In the genomic region with DNA sequence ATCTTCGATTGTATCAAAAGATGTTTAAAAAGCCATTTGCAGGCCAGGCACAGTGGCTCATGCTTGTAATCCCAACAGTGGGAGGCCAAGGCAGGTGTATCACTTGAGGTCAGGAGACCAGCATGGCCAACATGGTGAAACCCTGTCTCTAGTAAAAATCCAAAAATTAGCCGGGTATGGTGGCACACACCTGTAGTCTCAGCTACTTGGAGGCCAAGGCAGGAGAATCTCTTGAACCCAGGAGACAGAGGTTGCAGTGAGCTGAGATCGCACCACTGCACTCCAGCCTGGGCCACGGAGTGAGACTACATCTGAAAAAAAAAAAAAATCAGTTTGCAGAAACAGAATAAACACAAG, we compare ENCODE assay signal across 8 cellular contexts. TPM values are rescaled to one million over a fixed set of nuclear protein-coding genes. Genes with fewer than 3 reads are reported as not detected.
DNase-seq lines count a peak whose midpoint lies in the region; ATAC-seq and TF ChIP-seq lines count a peak whose summit lies in the region.
"Not testable (repeated sequence)": the region's sequence is repeated elsewhere in the genome, so short reads cannot be mapped to it uniquely, and the experiment has no call there.
"Had no signal": no experiment of that assay in that cellular context is flagged by ENCODE, and none has a peak within 500 bp of the region (broad histone marks: within the 10 kb centered on the region; RNA-seq: fewer than 3 reads in every experiment).

No MANE protein-coding gene starts in this region.

- not testable (repeated sequence) for TF ChIP-seq CTCF in activated B cell treated with CpG ODN at 0.5 μM for 24 hours (IDR thresholded peaks at IDR 0.05); smooth muscle cell (IDR thresholded peaks at IDR 0.05; ENCODE audit: borderline replicate concordance, insufficient read depth, poor library complexity, severe bottlenecking)

- not testable (repeated sequence) for H3K9me3 ChIP-seq in GM23248 (ENCODE audit: low read depth); muscle layer of duodenum (ENCODE audit: control insufficient read depth in 1 of 2, low read length in 2 of 2); smooth muscle cell (replicated peaks; ENCODE audit: low read depth)

- H3K4me3 ChIP-seq in GM23248; muscle layer of duodenum (ENCODE audit: low read depth in 1 of 2, low read length in 2 of 2); smooth muscle cell: not testable (repeated sequence)

- not testable (repeated sequence) for H3K27ac Mint-ChIP-seq in activated B cell treated with CpG ODN at 0.5 μM for 24 hours; activated naive CD8-positive, alpha-beta T cell treated with anti-CD3 and anti-CD28 coated beads, Interleukin-2, amount 10 ng/mL, durations not matched to agents 7 days and 5 days

- not testable (repeated sequence) for H3K27me3 Mint-ChIP-seq in activated B cell treated with CpG ODN at 0.5 μM for 24 hours; activated naive CD8-positive, alpha-beta T cell treated with anti-CD3 and anti-CD28 coated beads, Interleukin-2, amount 10 ng/mL, durations not matched to agents 7 days and 5 days

- POLR2A ChIA-PET in activated B cell treated with CpG ODN at 0.5 μM for 24 hours (lab: Charles Lee) = interaction anchor here (0.6 to 2.0 kb wide), 7 partner anchors 12 to 79 kb away, joined by 3 to 6 read pairs (median 4); partner anchors contain the start of genes SLX9 and UBE2G2
- POLR2A ChIA-PET in activated naive CD8-positive, alpha-beta T cell treated with anti-CD3 and anti-CD28 coated beads, Interleukin-2, amount 10 ng/mL, durations not matched to agents 7 days and 5 days (lab: Charles Lee) = interaction anchor here (4.6 kb wide), 1 partner anchor 50 kb away, joined by 15 read pairs; no protein-coding TSS in a partner anchor

- not testable (repeated sequence) for H3K9me2 ChIP-seq in GM23248 (ENCODE audit: insufficient read depth)

- peaks cover 27% of the 10 kb centered on the region for H3K4me1 ChIP-seq in GM23248 (ENCODE audit: insufficient read depth)
- H3K4me1 ChIP-seq in muscle layer of duodenum (ENCODE audit: control insufficient read depth in 1 of 2, insufficient read depth in 2 of 2, low read length in 2 of 2) = peaks cover 1 to 13% of the 10 kb centered on the region in 2 donors
- H3K4me1 ChIP-seq in smooth muscle cell (ENCODE audit: low read depth) = not testable (repeated sequence)

- in situ Hi-C loops in GM23248 (cut with MboI) = not testable (repeated sequence)

- H3K4me1 Mint-ChIP-seq in activated B cell treated with CpG ODN at 0.5 μM for 24 hours = peaks cover 61% of the 10 kb centered on the region
- H3K4me1 Mint-ChIP-seq in activated naive CD8-positive, alpha-beta T cell treated with anti-CD3 and anti-CD28 coated beads, Interleukin-2, amount 10 ng/mL, durations not matched to agents 7 days and 5 days = peaks cover 21% of the 10 kb centered on the region

- DNase-seq in GM23248; activated B cell treated with CpG ODN at 0.5 μM for 24 hours; activated naive CD8-positive, alpha-beta T cell treated with anti-CD3 and anti-CD28 coated beads, Interleukin-2, amount 10 ng/mL, durations not matched to agents 7 days and 5 days; epithelial cell of prostate (ENCODE audit: low read depth, low spot score); smooth muscle cell (lab: John Stamatoyannopoulos, UW; ENCODE audit: unreplicated experiment): not testable (repeated sequence)
- DNase-seq in OCI-M1 (lab: John Stamatoyannopoulos, UW) = peak; percentile 46

- CTCF ChIA-PET in activated B cell treated with CpG ODN at 0.5 μM for 24 hours (lab: Charles Lee) = interaction anchor here (0.7 to 2.0 kb wide), 3 partner anchors 12 to 52 kb away, joined by 3 to 7 read pairs (median 3); no protein-coding TSS in a partner anchor

- intact Hi-C loops in activated B cell treated with CpG ODN at 0.5 μM for 24 hours (cut with micrococcal nuclease) = loop anchor here (2.0 kb wide), 1 partner anchor 16 kb away; no protein-coding TSS in a partner anchor

- H3K4me3 Mint-ChIP-seq in activated B cell treated with CpG ODN at 0.5 μM for 24 hours = peak overlapping the region; percentile 2
- H3K4me3 Mint-ChIP-seq in activated naive CD8-positive, alpha-beta T cell treated with anti-CD3 and anti-CD28 coated beads, Interleukin-2, amount 10 ng/mL, durations not matched to agents 7 days and 5 days = peak overlapping the region; percentile 3

- H3K36me3 Mint-ChIP-seq in activated B cell treated with CpG ODN at 0.5 μM for 24 hours (ENCODE audit: low read depth); activated naive CD8-positive, alpha-beta T cell treated with anti-CD3 and anti-CD28 coated beads, Interleukin-2, amount 10 ng/mL, durations not matched to agents 7 days and 5 days: not testable (repeated sequence)

- peak overlapping the region; percentile 55 for H3K4me2 ChIP-seq in GM23248 (ENCODE audit: unreplicated experiment)
- not testable (repeated sequence) for H3K4me2 ChIP-seq in smooth muscle cell

- peaks cover 33% of the 10 kb centered on the region for H3F3A ChIP-seq in GM23248 (ENCODE audit: insufficient read depth)
- H3F3A ChIP-seq in smooth muscle cell (ENCODE audit: low read depth) = peaks cover 11% of the 10 kb centered on the region

- peak; percentile 7 for ATAC-seq in activated B cell treated with CpG ODN at 0.5 μM for 24 hours (ENCODE audit: low read depth)
- ATAC-seq in activated naive CD8-positive, alpha-beta T cell treated with anti-CD3 and anti-CD28 coated beads, Interleukin-2, amount 10 ng/mL, durations not matched to agents 7 days and 5 days (ENCODE audit: low read depth) = not testable (repeated sequence)

- not testable (repeated sequence) for H3K79me2 ChIP-seq in GM23248 (ENCODE audit: insufficient read depth); smooth muscle cell (ENCODE audit: low read depth)

- H2AFZ ChIP-seq in GM23248 = 0 out of 2 replicates have a peak overlapping the region, but pooled peaks have one; percentile 9
- not testable (repeated sequence) for H2AFZ ChIP-seq in smooth muscle cell (ENCODE audit: low read depth)

- H3K27ac ChIP-seq in GM23248 = peak overlapping the region; percentile 53
- H3K27ac ChIP-seq in epithelial cell of prostate = peak overlapping the region; percentile 33
- H3K27ac ChIP-seq in muscle layer of duodenum (ENCODE audit: low read length) = peak overlapping the region; percentile 40
- peak overlapping the region; percentile 54 for H3K27ac ChIP-seq in smooth muscle cell (ENCODE audit: low read depth)

- H3K9ac ChIP-seq in GM23248; smooth muscle cell (ENCODE audit: low read depth): not testable (repeated sequence)

- H3K9me3 Mint-ChIP-seq in activated B cell treated with CpG ODN at 0.5 μM for 24 hours; activated naive CD8-positive, alpha-beta T cell treated with anti-CD3 and anti-CD28 coated beads, Interleukin-2, amount 10 ng/mL, durations not matched to agents 7 days and 5 days: not testable (repeated sequence)

- not testable (repeated sequence) for H3K36me3 ChIP-seq in GM23248 (ENCODE audit: low read depth); muscle layer of duodenum (ENCODE audit: control insufficient read depth in 1 of 2, insufficient read depth in 2 of 2, low read length in 2 of 2); smooth muscle cell (ENCODE audit: low read depth)

- H3K27me3 ChIP-seq in GM23248 (replicated peaks; ENCODE audit: insufficient read depth); muscle layer of duodenum (ENCODE audit: low read depth, low read length); smooth muscle cell (ENCODE audit: low read depth): not testable (repeated sequence)

- 72% methylated on average over 4 of the region's 4 CpGs for WGBS in GM23248 (ENCODE audit: low coverage in 1 of 2, low lambda C conversion rate in 2 of 2, missing lambda C conversion rate in 2 of 2), 2 experiments
- WGBS in smooth muscle cell (ENCODE audit: low lambda C conversion rate) = 70% methylated on average over 4 of the region's 4 CpGs

- H4K20me1 ChIP-seq in GM23248 (ENCODE audit: insufficient read depth); smooth muscle cell (ENCODE audit: low read depth): not testable (repeated sequence)

RNA-seq across cellular contexts. Expression of gene PTTG1IP, which starts 6.9 kb away (rescaled TPM):
- 680 and 814 TPM in 2 replicates for total RNA-seq in GM23248 (2014; rRNA removed; shearing (Covaris generic))
- polyA plus RNA-seq in GM23248 (2016; fragmentation: Nextera tagmentation; extraction: Ambion mirVana) = 676 and 703 TPM in 2 replicates
- 35.3 and 36.6 TPM in 2 replicates for total RNA-seq in activated B cell treated with CpG ODN at 0.5 μM for 24 hours
- total RNA-seq in activated naive CD8-positive, alpha-beta T cell treated with anti-CD3 and anti-CD28 coated beads, Interleukin-2, amount 10 ng/mL, durations not matched to agents 7 days and 5 days = 10 to 100 TPM; 66.1 to 73.2 TPM
- total RNA-seq in smooth muscle cell = 331 and 369 TPM in 2 replicates
- 314 and 340 TPM in 2 replicates for polyA plus RNA-seq in smooth muscle cell

RNA-seq across cellular contexts. Expression of gene ITGB2, which starts 40.3 kb away (rescaled TPM):
- total RNA-seq in GM23248 (2014; rRNA removed; shearing (Covaris generic)) = 1.3 and 2.1 TPM in 2 replicates
- polyA plus RNA-seq in GM23248 (2016; fragmentation: Nextera tagmentation; extraction: Ambion mirVana) (2.2 and 2.7 TPM in 2 replicates), smooth muscle cell (0.86 and 1.0 TPM in 2 replicates)
- total RNA-seq in activated B cell treated with CpG ODN at 0.5 μM for 24 hours (124 and 131 TPM in 2 replicates), smooth muscle cell (0.18 TPM in 1 of 2 replicates, not detected in the other)
- total RNA-seq in activated naive CD8-positive, alpha-beta T cell treated with anti-CD3 and anti-CD28 coated beads, Interleukin-2, amount 10 ng/mL, durations not matched to agents 7 days and 5 days = 100 to 1,000 TPM; 416 to 452 TPM
- polyA plus RNA-seq: BJ had no signal

RNA-seq across cellular contexts. Expression of gene SLX9, which starts 59.4 kb away (rescaled TPM):
- 25.6 and 34.3 TPM in 2 replicates for total RNA-seq in GM23248 (2014; rRNA removed; shearing (Covaris generic))
- polyA plus RNA-seq in GM23248 (2016; fragmentation: Nextera tagmentation; extraction: Ambion mirVana) (34.4 and 35.8 TPM in 2 replicates), smooth muscle cell (26.6 and 32.7 TPM in 2 replicates)
- total RNA-seq in activated B cell treated with CpG ODN at 0.5 μM for 24 hours (26.0 and 34.7 TPM in 2 replicates), smooth muscle cell (13.9 and 15.9 TPM in 2 replicates)
- 10 to 100 TPM; 44.2 to 44.3 TPM for total RNA-seq in activated naive CD8-positive, alpha-beta T cell treated with anti-CD3 and anti-CD28 coated beads, Interleukin-2, amount 10 ng/mL, durations not matched to agents 7 days and 5 days

Comparison
In these comparisons a context has a peak if more than half of its experiments do, and no peak if none do; other contexts are left out.
1. RNA of gene ITGB2, which starts 40.3 kb away (total RNA-seq): 416 to 452 TPM in activated naive CD8-positive, alpha-beta T cell treated with anti-CD3 and anti-CD28 coated beads, Interleukin-2, amount 10 ng/mL, durations not matched to agents 7 days and 5 days and 124 to 131 TPM in activated B cell treated with CpG ODN at 0.5 μM for 24 hours; 1.3 to 2.1 TPM in GM23248 and 0.18 TPM in smooth muscle cell; every median in the first group is over 10 times any median in the second.
2. Peak in every context shown above with its lines, with median percentiles within 50 percentile points of each other: H3K27ac ChIP-seq.